Comparison of ENCODE assay signal across 8 cellular contexts in the genomic region with DNA sequence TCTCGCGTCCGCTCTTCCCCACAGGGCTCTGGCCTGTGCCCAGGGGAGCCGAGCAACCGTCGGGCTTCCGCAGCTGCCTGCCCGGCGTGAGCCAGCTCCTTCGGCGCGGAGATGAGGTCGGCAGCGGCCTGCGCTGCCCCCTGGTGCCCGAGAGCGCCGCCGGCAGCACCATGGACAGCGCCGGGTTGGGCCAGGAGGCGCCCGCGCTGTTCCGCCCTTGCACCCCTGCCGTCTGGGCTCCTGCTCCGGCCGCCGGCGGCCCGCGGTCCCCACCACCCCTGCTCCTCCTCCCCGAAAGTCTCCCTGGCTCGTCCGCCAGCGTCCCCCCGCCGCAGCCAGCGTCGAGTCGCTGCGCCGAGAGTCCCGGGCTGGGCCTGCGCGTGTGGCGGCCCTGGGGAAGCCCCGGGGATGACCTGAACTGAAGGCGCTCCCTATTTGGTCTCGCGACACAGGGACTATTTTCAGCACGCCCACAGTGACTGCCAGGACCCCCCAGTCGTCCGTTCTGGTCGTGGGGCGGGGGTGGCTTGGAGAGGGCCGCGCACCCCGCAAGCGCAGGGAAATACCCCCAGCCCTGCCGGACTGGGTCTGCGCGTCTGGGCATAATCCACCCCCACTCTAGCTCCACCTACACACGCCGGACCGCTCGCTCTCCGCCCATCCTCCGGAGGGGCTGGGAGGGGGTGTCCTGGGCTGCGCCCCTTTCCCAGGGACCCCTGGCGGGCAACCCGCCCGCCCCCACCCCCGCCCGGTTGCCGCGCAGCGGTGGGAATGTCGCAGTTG. TPM values are rescaled to one million over a fixed set of nuclear protein-coding genes. Genes with fewer than 3 reads are reported as not detected.
DNase-seq lines count a peak whose midpoint lies in the region; ATAC-seq and TF ChIP-seq lines count a peak whose summit lies in the region.

No MANE protein-coding gene starts in this region.

- peaks cover 30% of the 10 kb centered on the region for H3K4me1 ChIP-seq in lower lobe of right lung

- peak; percentile 80 for TF ChIP-seq CTCF in lower lobe of right lung (IDR thresholded peaks at IDR 0.05)

- ATAC-seq in HG02763 (IDR thresholded peaks at IDR 0.05; ENCODE audit: unreplicated experiment) (peak; percentile 51), lower lobe of right lung (peak; percentile 85 to 90), GM19023 (IDR thresholded peaks at IDR 0.05; ENCODE audit: unreplicated experiment) (no peak)

- H3K9me3 ChIP-seq in lower lobe of right lung, result no peaks in the 10 kb centered on the region

- H3K36me3 ChIP-seq in lower lobe of right lung, result no peaks in the 10 kb centered on the region

- H3K27me3 ChIP-seq in lower lobe of right lung (ENCODE audit: low read depth), result peaks cover 92% of the 10 kb centered on the region

- DNase-seq in ELR (ENCODE audit: low read depth) (peak; percentile 81), NCI-H446 (lab: John Stamatoyannopoulos, UW) (peak; percentile 45 to 93), dermis blood vessel endothelial cell (peak; percentile 88), lower lobe of right lung (peak; percentile 86)
- peak; percentile 78 for DNase-seq in activated CD4-positive, alpha-beta T cell treated with anti-CD3 and anti-CD28 coated beads, Interleukin-2, amount 50 U/mL, for 1 hour
- DNase-seq in stimulated activated CD8-positive, alpha-beta memory T cell treated with anti-CD3 and anti-CD28 coated beads, Interleukin-12 subunit alpha, Interleukin-12 subunit beta, amount 100 ng/mL, for 24 hours (ENCODE audit: extremely low read depth), result peak; percentile 38

- intact Hi-C loops in lower lobe of right lung (cut with DNase I), result no loop called here

- H3K27ac ChIP-seq in lower lobe of right lung, result no peak overlapping the region

- H3K4me3 ChIP-seq in lower lobe of right lung, result no peak overlapping the region

RNA-seq across cellular contexts. Expression of a gene that starts 1.3 kb away (rescaled TPM):
- not detected in 2 replicates for total RNA-seq in dermis blood vessel endothelial cell
- total RNA-seq in lower lobe of right lung, result not detected

RNA-seq across cellular contexts. Expression of a gene that starts 9.5 kb away (rescaled TPM):
- total RNA-seq in dermis blood vessel endothelial cell, result 81.7 and 121 TPM in 2 replicates
- total RNA-seq in lower lobe of right lung, result 49.0 TPM

RNA-seq across cellular contexts. Expression of a gene that starts 15.6 kb away (rescaled TPM):
- total RNA-seq in dermis blood vessel endothelial cell (2.2 and 2.8 TPM in 2 replicates), lower lobe of right lung (16.6 TPM)

RNA-seq across cellular contexts. Expression of a gene that starts 39.4 kb away (rescaled TPM):
- total RNA-seq in dermis blood vessel endothelial cell (3.4 and 37.6 TPM in 2 replicates), lower lobe of right lung (14.0 TPM)

RNA-seq across cellular contexts. Expression of a gene that starts 45.9 kb away (rescaled TPM):
- total RNA-seq in dermis blood vessel endothelial cell (124 and 146 TPM in 2 replicates), lower lobe of right lung (317 TPM)

Comparison
In these comparisons a context has a peak if more than half of its experiments do, and no peak if none do; other contexts are left out.
1. DNase-seq: peak in every context shown above with its lines; median percentile 88 in dermis blood vessel endothelial cell; 86 in lower lobe of right lung; 81 in ELR; 78 in activated CD4-positive, alpha-beta T cell treated with anti-CD3 and anti-CD28 coated beads, Interleukin-2, amount 50 U/mL, for 1 hour; 69 in NCI-H446; 38 in stimulated activated CD8-positive, alpha-beta memory T cell treated with anti-CD3 and anti-CD28 coated beads, Interleukin-12 subunit alpha, Interleukin-12 subunit beta, amount 100 ng/mL, for 24 hours.